23 cellular contexts compared by ENCODE assay signal in the genomic region with DNA sequence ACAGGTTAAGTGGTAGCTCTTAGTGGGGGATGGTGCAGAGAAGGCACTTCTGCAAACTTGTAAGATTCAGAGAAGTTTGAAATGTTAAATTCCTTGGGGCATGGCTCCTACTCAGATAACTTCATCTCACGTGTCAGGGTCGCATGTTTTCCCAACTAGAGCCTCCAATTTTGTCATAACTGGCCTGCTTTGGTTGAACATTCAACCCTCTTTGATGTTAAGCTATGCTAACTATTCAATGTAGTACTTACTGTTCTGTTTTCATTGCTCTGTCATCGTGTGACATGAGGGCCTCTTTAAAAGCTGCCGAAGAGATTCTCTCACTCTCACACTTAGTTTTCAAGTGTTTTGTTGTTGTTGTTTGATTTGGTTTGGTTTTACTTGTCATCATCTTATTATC.
"Had no signal": no experiment of that assay in that cellular context is flagged by ENCODE, and none has a peak within 500 bp of the region (broad histone marks: within the 10 kb centered on the region; RNA-seq: fewer than 3 reads in every experiment).

No MANE protein-coding gene starts in this region.

- DNase-seq: effector memory CD4-positive, alpha-beta T cell; gastrocnemius medialis; heart right ventricle; hypothalamus; islet precursor cell; mammary epithelial cell; natural killer cell; nucleus accumbens; ovary; right cardiac atrium; stimulated activated CD4-positive, alpha-beta T cell treated with anti-CD3 and anti-CD28 coated beads, Interleukin-4, amount 100 ng/mL, for 1 hour; stimulated activated CD8-positive, alpha-beta memory T cell treated with anti-CD3 and anti-CD28 coated beads, Interleukin-4, amount 100 ng/mL, for 48 hours; stimulated activated naive CD8-positive, alpha-beta T cell treated with anti-CD3 and anti-CD28 coated beads, Interleukin-15, Interleukin-2, amounts not matched to agents 100 U/mL and 50 U/mL, for 24 hours; uterus had no signal

- H3K27ac ChIP-seq: coronary artery, gastrocnemius medialis, heart right ventricle, neural progenitor cell, ovary, suprapubic skin, thyroid gland, uterus had no signal

- H3K4me1 ChIP-seq: gastrocnemius medialis, heart right ventricle, neural progenitor cell, suprapubic skin, thyroid gland, uterus had no signal

- H3K36me3 ChIP-seq: gastrocnemius medialis, heart right ventricle, neural progenitor cell, ovary, suprapubic skin, thyroid gland, uterus had no signal

- H3K4me3 ChIP-seq: coronary artery, gastrocnemius medialis, heart right ventricle, neural progenitor cell, ovary, suprapubic skin, thyroid gland, uterus had no signal

- ATAC-seq: esophagus mucosa; gastrocnemius medialis; heart right ventricle; left lobe of liver; natural killer cell; right cardiac atrium; stimulated activated effector memory CD8-positive, alpha-beta T cell treated with anti-CD3 and anti-CD28 coated beads, Interleukin-12 subunit alpha, Interleukin-12 subunit beta, amount 100 ng/mL, for 72 hours; stimulated activated naive CD8-positive, alpha-beta T cell treated with anti-CD3 and anti-CD28 coated beads, Interleukin-15, Interleukin-2, amounts not matched to agents 100 U/mL and 50 U/mL, for 24 hours had no signal

- H3K4me3 Mint-ChIP-seq: mesothelial cell of epicardium; natural killer cell; neural progenitor cell; stimulated activated effector memory CD8-positive, alpha-beta T cell treated with anti-CD3 and anti-CD28 coated beads, Interleukin-12 subunit alpha, Interleukin-12 subunit beta, amount 100 ng/mL, for 72 hours; type B pancreatic cell had no signal

- H3K4me1 Mint-ChIP-seq: natural killer cell; neural progenitor cell; stimulated activated effector memory CD8-positive, alpha-beta T cell treated with anti-CD3 and anti-CD28 coated beads, Interleukin-12 subunit alpha, Interleukin-12 subunit beta, amount 100 ng/mL, for 72 hours had no signal

- H3K9ac ChIP-seq: neural progenitor cell had no signal

- H2AFZ ChIP-seq: neural progenitor cell had no signal

- H3K9me3 ChIP-seq: gastrocnemius medialis, heart right ventricle, ovary, thyroid gland, uterus had no signal

- H3K36me3 Mint-ChIP-seq: mesothelial cell of epicardium; natural killer cell; neural progenitor cell; stimulated activated effector memory CD8-positive, alpha-beta T cell treated with anti-CD3 and anti-CD28 coated beads, Interleukin-12 subunit alpha, Interleukin-12 subunit beta, amount 100 ng/mL, for 72 hours; type B pancreatic cell had no signal

- H3K9me3 Mint-ChIP-seq: neural progenitor cell had no signal

- H3K27me3 ChIP-seq: gastrocnemius medialis, heart right ventricle, neural progenitor cell, ovary, suprapubic skin, thyroid gland, uterus had no signal

- H3K4me2 ChIP-seq: neural progenitor cell had no signal

- H3K27ac Mint-ChIP-seq: mesothelial cell of epicardium; natural killer cell; neural progenitor cell; stimulated activated effector memory CD8-positive, alpha-beta T cell treated with anti-CD3 and anti-CD28 coated beads, Interleukin-12 subunit alpha, Interleukin-12 subunit beta, amount 100 ng/mL, for 72 hours; type B pancreatic cell had no signal
